11 cellular contexts compared by ENCODE assay signal in the genomic region with DNA sequence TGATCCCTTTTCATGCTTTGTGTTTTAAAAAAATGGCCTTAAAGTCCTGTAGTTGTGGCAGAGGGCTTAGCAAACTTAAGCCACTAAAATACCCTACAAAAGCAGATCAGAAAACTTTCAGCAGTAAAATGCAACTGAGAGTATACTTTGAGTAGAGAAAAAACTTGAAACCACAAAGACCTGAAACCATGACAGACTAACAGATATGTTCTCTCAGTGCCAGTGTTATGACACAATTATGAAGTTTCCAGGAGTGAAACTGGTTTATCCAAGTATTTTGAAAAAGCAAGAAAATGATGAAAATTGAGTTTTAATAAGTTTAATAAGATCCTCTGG.
A peak's percentile ranks its signal among the peaks of the same experiment; 100 is the strongest.
DNase-seq lines count a peak whose midpoint lies in the region; ATAC-seq and TF ChIP-seq lines count a peak whose summit lies in the region.
"Had no signal": no experiment of that assay in that cellular context is flagged by ENCODE, and none has a peak within 500 bp of the region (broad histone marks: within the 10 kb centered on the region; RNA-seq: fewer than 3 reads in every experiment).

No MANE protein-coding gene starts in this region.

- no peaks in the 10 kb centered on the region for H3K9me3 Mint-ChIP-seq in T-helper 2 cell treated with Interferon-gamma antibody and Interleukin-4, amounts not matched to agents 5 μg/mL and 100 μg/mL, for 36 hours

- peaks cover 31% of the 10 kb centered on the region for H3K27me3 Mint-ChIP-seq in T-helper 2 cell treated with Interferon-gamma antibody and Interleukin-4, amounts not matched to agents 5 μg/mL and 100 μg/mL, for 36 hours (ENCODE audit: low read depth)

- peaks cover 52% of the 10 kb centered on the region for H3K4me1 ChIP-seq in DND-41 (ENCODE audit: insufficient read depth, low read length)

- no peak for TF ChIP-seq CTCF in DND-41 (IDR thresholded peaks at IDR 0.05; ENCODE audit: borderline replicate concordance, extremely low read depth, low read length, poor library complexity, severe bottlenecking)

- H3K4me3 Mint-ChIP-seq in T-helper 2 cell treated with Interferon-gamma antibody and Interleukin-4, amounts not matched to agents 5 μg/mL and 100 μg/mL, for 36 hours, result peak overlapping the region; percentile 35

- no peak overlapping the region for H3K4me3 ChIP-seq in DND-41 (ENCODE audit: low read depth in 1 of 2, low read length in 2 of 2)

- peaks cover 72% of the 10 kb centered on the region for H4K20me1 ChIP-seq in DND-41 (ENCODE audit: insufficient read depth, low read length)

- no peak overlapping the region for H2AFZ ChIP-seq in DND-41 (ENCODE audit: low read depth, low read length)

- peak overlapping the region; percentile 44; the same call in 1 of the 2 replicates for H3K27ac ChIP-seq in DND-41 (ENCODE audit: low read length)
- H3K27ac ChIP-seq: RWPE1 had no signal

- H3K27ac Mint-ChIP-seq in T-helper 2 cell treated with Interferon-gamma antibody and Interleukin-4, amounts not matched to agents 5 μg/mL and 100 μg/mL, for 36 hours, result no peak overlapping the region

- H3K4me1 Mint-ChIP-seq in T-helper 2 cell treated with Interferon-gamma antibody and Interleukin-4, amounts not matched to agents 5 μg/mL and 100 μg/mL, for 36 hours (ENCODE audit: low read depth), result peaks cover 42% of the 10 kb centered on the region

- ATAC-seq in DND-41 (ENCODE audit: insufficient read depth, low read depth) (no peak; the same call in 2 of the 3 replicates), GM19372 (IDR thresholded peaks at IDR 0.05; ENCODE audit: low read depth, unreplicated experiment) (peak; percentile 85), HG02973 (IDR thresholded peaks at IDR 0.05; ENCODE audit: unreplicated experiment) (peak; percentile 71)
- ATAC-seq: HCT116 had no signal

- no peak overlapping the region for H3K4me2 ChIP-seq in DND-41 (ENCODE audit: insufficient read depth, low read length)

- H3K36me3 Mint-ChIP-seq in T-helper 2 cell treated with Interferon-gamma antibody and Interleukin-4, amounts not matched to agents 5 μg/mL and 100 μg/mL, for 36 hours (ENCODE audit: low read depth), result no peaks in the 10 kb centered on the region

- no peaks in the 10 kb centered on the region for H3K9me3 ChIP-seq in DND-41 (ENCODE audit: insufficient read depth, low read length, severe bottlenecking)

- no peaks in the 10 kb centered on the region for H3K36me3 ChIP-seq in DND-41 (ENCODE audit: insufficient read depth, low read length)

- DNase-seq in DND-41, result no peak
- DNase-seq in T-helper 2 cell treated with Interferon-gamma antibody and Interleukin-4, amounts not matched to agents 5 μg/mL and 100 μg/mL, for 36 hours (ENCODE audit: low spot score), result no peak
- DNase-seq in ureter (ENCODE audit: low spot score), result no peak
- DNase-seq in amniotic stem cell (lab: John Stamatoyannopoulos, UW), result no peak
- no peak for DNase-seq in NCI-H748 (lab: John Stamatoyannopoulos, UW; ENCODE audit: unreplicated experiment)
- DNase-seq in GM19240 (ENCODE audit: insufficient read length, low spot score), result no peak
- DNase-seq: activated effector memory CD4-positive, alpha-beta T cell treated with anti-CD3 and anti-CD28 coated beads, Interleukin-2, amount 50 U/mL, for 16 hours had no signal

- no peak overlapping the region for H3K9ac ChIP-seq in DND-41 (ENCODE audit: low read depth, low read length)

- peaks cover 93% of the 10 kb centered on the region for H3K79me2 ChIP-seq in DND-41 (ENCODE audit: insufficient read depth, low read length)

- no peaks in the 10 kb centered on the region for H3K27me3 ChIP-seq in DND-41 (ENCODE audit: insufficient read depth, low read length, poor library complexity)
